ENCODE assay signal across 8 cellular contexts in genomic region chr17:30566516-30567225, GRCh38.
DNase-seq lines count a peak whose midpoint lies in the region; ATAC-seq, FAIRE-seq and TF ChIP-seq lines count a peak whose summit lies in the region.
"Not testable (repeated sequence)": the region's sequence is repeated elsewhere in the genome, so short reads cannot be mapped to it uniquely, and the experiment has no call there.

No MANE protein-coding gene starts in this region.

- H2AK5ac ChIP-seq in H1 (ENCODE audit: low read depth, low read length) = not testable (repeated sequence)

- not testable (repeated sequence) for H3K4ac ChIP-seq in H1 (replicated peaks; ENCODE audit: insufficient read length, low read depth, low read length)

- not testable (repeated sequence) for H3K4me3 Mint-ChIP-seq in neural crest cell; stimulated activated effector memory CD8-positive, alpha-beta T cell treated with anti-CD3 and anti-CD28 coated beads, Interleukin-12 subunit alpha, Interleukin-12 subunit beta, amount 100 ng/mL, for 72 hours

- H2BK15ac ChIP-seq in H1 (ENCODE audit: low read length) = peak overlapping the region; percentile 92; the same call in 1 of the 2 replicates

- peaks cover 31% of the 10 kb centered on the region for H3K4me1 ChIP-seq in BLaER1
- H3K4me1 ChIP-seq in HEK293 (ENCODE audit: control insufficient read depth, insufficient read depth, low read length); H1 (replicated peaks in 1 of 4; ENCODE audit: control insufficient read depth in 3 of 4, insufficient read depth in 4 of 4, low read length in 3 of 4): not testable (repeated sequence)

- not testable (repeated sequence) for H4K5ac ChIP-seq in H1 (ENCODE audit: insufficient read length, low read depth, low read length)

- H3K4me2 ChIP-seq in BLaER1 = peak overlapping the region; percentile 19; the same call in 1 of the 2 replicates
- H3K4me2 ChIP-seq in H1 (ENCODE audit: insufficient read depth in 1 of 2, low read depth in 2 of 2, low read length in 2 of 2) = not testable (repeated sequence)

- WGBS in H1 (ENCODE audit: extremely low coverage in 1 of 2, insufficient coverage in 1 of 2, insufficient read length in 1 of 2, insufficient replicate concordance in 2 of 2, low coverage in 1 of 2, low lambda C conversion rate in 2 of 2, missing lambda C conversion rate in 1 of 2), 2 experiments = 92% methylated on average over 10 of the region's 10 CpGs; no CpG with 5 or more reads in 1 of the 2 experiments

- H3K27me3 Mint-ChIP-seq in neural crest cell (ENCODE audit: low read depth) = not testable (repeated sequence)

- not testable (repeated sequence) for H3K18ac ChIP-seq in H1 (ENCODE audit: extremely low read depth, low read length)

- H3K79me2 ChIP-seq in H1 (ENCODE audit: control insufficient read depth in 1 of 2, insufficient read depth in 2 of 2, low read length in 2 of 2) = not testable (repeated sequence)

- not testable (repeated sequence) for H4K91ac ChIP-seq in H1 (replicated peaks; ENCODE audit: insufficient read length, low read length)

- not testable (repeated sequence) for H4K20me1 ChIP-seq in BLaER1; H1 (replicated peaks in 1 of 2; ENCODE audit: control insufficient read depth in 1 of 2, insufficient read depth in 2 of 2, low read length in 2 of 2)

- H3K4me3 ChIP-seq in BLaER1; HEK293 (ENCODE audit: low read depth, low read length); H1 (ENCODE audit: extremely low read depth in 1 of 4, insufficient read depth in 2 of 4, low read depth in 3 of 4, low read length in 4 of 4): not testable (repeated sequence)

- not testable (repeated sequence) for H3K9me3 ChIP-seq in BLaER1; HEK293 (ENCODE audit: control insufficient read depth, insufficient read depth, low read depth, low read length); H1 (ENCODE audit: insufficient read depth in 2 of 2, low read depth in 1 of 2, low read length in 1 of 2)

- H3K4me1 Mint-ChIP-seq in neural crest cell; stimulated activated effector memory CD8-positive, alpha-beta T cell treated with anti-CD3 and anti-CD28 coated beads, Interleukin-12 subunit alpha, Interleukin-12 subunit beta, amount 100 ng/mL, for 72 hours: not testable (repeated sequence)

- peak overlapping the region; percentile 81; the same call in 1 of the 2 replicates for H2BK5ac ChIP-seq in H1 (ENCODE audit: low read depth, low read length)

- H3K23ac ChIP-seq in H1 (ENCODE audit: insufficient read length) = not testable (repeated sequence)

- not testable (repeated sequence) for H4K8ac ChIP-seq in H1 (ENCODE audit: extremely low read depth, insufficient read depth, low read length)

- H3K9ac ChIP-seq in BLaER1; H1 (replicated peaks in 1 of 4; ENCODE audit: extremely low read depth in 1 of 4, low read depth in 3 of 4, low read length in 3 of 4): not testable (repeated sequence)

- H2BK120ac ChIP-seq in H1 (replicated peaks; ENCODE audit: low read depth, low read length) = not testable (repeated sequence)

- peak overlapping the region; percentile 70 for H3K27ac Mint-ChIP-seq in neural crest cell (ENCODE audit: unreplicated experiment)
- H3K27ac Mint-ChIP-seq in stimulated activated effector memory CD8-positive, alpha-beta T cell treated with anti-CD3 and anti-CD28 coated beads, Interleukin-12 subunit alpha, Interleukin-12 subunit beta, amount 100 ng/mL, for 72 hours = not testable (repeated sequence)

- CTCF ChIA-PET in HEK293 (lab: Yijun Ruan, JAX) = not testable (repeated sequence)
- CTCF ChIA-PET in H1 (lab: Charles Lee; ENCODE audit: partially characterized antibody) = interaction anchor here (0.9 to 1.6 kb wide), 5 partner anchors 9 to 257 kb away, joined by 3 to 7 read pairs (median 3); no protein-coding TSS in a partner anchor

- not testable (repeated sequence) for H3K14ac ChIP-seq in H1 (ENCODE audit: insufficient read length)

- not testable (repeated sequence) for TF ChIP-seq POLR2A in H1 (IDR thresholded peaks at IDR 0.05; ENCODE audit: control extremely low read depth in 1 of 2, low read depth in 2 of 2, low read length in 2 of 2)

- TF ChIP-seq RAD21 in H1 (IDR thresholded peaks at IDR 0.05 in 1 of 2, conservative IDR thresholded peaks at IDR 0.05 in 1 of 2; ENCODE audit: low read depth in 2 of 2, low read length in 2 of 2) = not testable (repeated sequence)

- H3K56ac ChIP-seq in H1 (replicated peaks; ENCODE audit: insufficient read length, low read depth, low read length) = not testable (repeated sequence)

- not testable (repeated sequence) for TF ChIP-seq EP300 in H1 (IDR thresholded peaks at IDR 0.05; ENCODE audit: borderline replicate concordance in 1 of 2, low read depth in 2 of 2, low read length in 2 of 2)

- not testable (repeated sequence) for ATAC-seq in left lobe of liver
- ATAC-seq in stimulated activated effector memory CD8-positive, alpha-beta T cell treated with anti-CD3 and anti-CD28 coated beads, Interleukin-12 subunit alpha, Interleukin-12 subunit beta, amount 100 ng/mL, for 72 hours = peak; percentile 51

- H3K9me3 Mint-ChIP-seq in neural crest cell; stimulated activated effector memory CD8-positive, alpha-beta T cell treated with anti-CD3 and anti-CD28 coated beads, Interleukin-12 subunit alpha, Interleukin-12 subunit beta, amount 100 ng/mL, for 72 hours: not testable (repeated sequence)

- not testable (repeated sequence) for H3K23me2 ChIP-seq in H1 (ENCODE audit: low read depth, low read length)

- TF ChIP-seq CTCF in HEK293 (tag by site-specific recombination; IDR thresholded peaks at IDR 0.05); H1 (IDR thresholded peaks at IDR 0.05; ENCODE audit: control extremely low read depth in 1 of 3, insufficient read depth in 1 of 3, low read depth in 1 of 3, low read length in 3 of 3); neural crest cell (conservative IDR thresholded peaks at IDR 0.05): not testable (repeated sequence)

- POLR2A ChIA-PET in HEK293 (lab: Yijun Ruan, JAX); H1 (lab: Charles Lee; ENCODE audit: partially characterized antibody): not testable (repeated sequence)

- not testable (repeated sequence) for H3K36me3 ChIP-seq in BLaER1; HEK293 (ENCODE audit: control insufficient read depth in 2 of 2, insufficient read depth in 1 of 2, low read length in 2 of 2); H1 (ENCODE audit: control insufficient read depth in 2 of 4, insufficient read depth in 4 of 4, low read length in 3 of 4)

- H2AFZ ChIP-seq in H1 (ENCODE audit: low read length) = not testable (repeated sequence)

- H3K79me1 ChIP-seq in H1 (ENCODE audit: low read depth, low read length) = not testable (repeated sequence)

- H2BK20ac ChIP-seq in H1 (ENCODE audit: low read length) = not testable (repeated sequence)

- DNase-seq in activated CD8-positive, alpha-beta memory T cell treated with anti-CD3 and anti-CD28 coated beads for 24 hours = peak; percentile 54
- not testable (repeated sequence) for DNase-seq in H1 (ENCODE audit: low read depth in 1 of 2, low spot score in 2 of 2); neural crest cell (ENCODE audit: low read depth, low spot score); stimulated activated effector memory CD8-positive, alpha-beta T cell treated with anti-CD3 and anti-CD28 coated beads, Interleukin-12 subunit alpha, Interleukin-12 subunit beta, amount 100 ng/mL, for 72 hours (ENCODE audit: low spot score in 2 of 2); urothelium cell line (ENCODE audit: low spot score)
- peak; percentile 41 for DNase-seq in left lobe of liver (ENCODE audit: low spot score)

- not testable (repeated sequence) for FAIRE-seq in H1 (lab: Jason Lieb, UNC)
- peak; percentile 27 for FAIRE-seq in urothelium cell line (lab: Jason Lieb, UNC)

- H3K27ac ChIP-seq in BLaER1; HEK293 (ENCODE audit: extremely low read depth, low read depth, low read length); H1 (ENCODE audit: low read depth, low read length): not testable (repeated sequence)

- peak overlapping the region; percentile 94 for H2BK12ac ChIP-seq in H1 (ENCODE audit: low read depth, low read length)

- not testable (repeated sequence) for H3K36me3 Mint-ChIP-seq in neural crest cell (ENCODE audit: low read depth); stimulated activated effector memory CD8-positive, alpha-beta T cell treated with anti-CD3 and anti-CD28 coated beads, Interleukin-12 subunit alpha, Interleukin-12 subunit beta, amount 100 ng/mL, for 72 hours

- H3K27me3 ChIP-seq in BLaER1; H1 (replicated peaks in 1 of 4; ENCODE audit: control insufficient read depth in 3 of 4, extremely low read depth in 1 of 4, insufficient read depth in 3 of 4, low read length in 3 of 4): not testable (repeated sequence)

TF ChIP-seq in HEK293, 187 proteins besides CTCF, POLR2A, EP300 and RAD21:
- TF ChIP-seq GLIS2 (tag by site-specific recombination; IDR thresholded peaks at IDR 0.05) = 0 out of 2 replicates have a peak, but pooled peaks have one; percentile 14
